ENCODE assay signal across 20 cellular contexts in genomic region chr14:36805116-36805515, GRCh38.
DNase-seq lines count a peak whose midpoint lies in the region; ATAC-seq and TF ChIP-seq lines count a peak whose summit lies in the region.
"Had no signal": no experiment of that assay in that cellular context is flagged by ENCODE, and none has a peak within 500 bp of the region (broad histone marks: within the 10 kb centered on the region; RNA-seq: fewer than 3 reads in every experiment).

No MANE protein-coding gene starts in this region.

- no peaks in the 10 kb centered on the region for H3F3A ChIP-seq in GM23338 (replicated peaks; ENCODE audit: low read depth)

- H3K27me3 Mint-ChIP-seq in GM23338 (ENCODE audit: insufficient read depth, low read depth, poor library complexity) = peaks cover 5% of the 10 kb centered on the region
- H3K27me3 Mint-ChIP-seq in WTC11 (ENCODE audit: low read depth) = no peaks in the 10 kb centered on the region
- H3K27me3 Mint-ChIP-seq: effector memory CD8-positive, alpha-beta T cell had no signal

- no TSS peak for BruUV-seq in mammary epithelial cell (replicated peaks; lab: Mats Ljungman, UMichigan)

- no peak overlapping the region for H3K4me3 Mint-ChIP-seq in GM23338
- H3K4me3 Mint-ChIP-seq in WTC11 = no peak overlapping the region
- H3K4me3 Mint-ChIP-seq: activated CD4-positive, alpha-beta memory T cell treated with anti-CD3 and anti-CD28 coated beads for 36 hours; effector memory CD8-positive, alpha-beta T cell; neural crest cell had no signal

- H3K4me3 ChIP-seq in GM23338 = no peak overlapping the region
- no peak overlapping the region for H3K4me3 ChIP-seq in heart left ventricle
- no peak overlapping the region for H3K4me3 ChIP-seq in mesodermal cell (ENCODE audit: extremely low read depth, insufficient read depth, low read length, poor library complexity, severe bottlenecking)
- H3K4me3 ChIP-seq in mammary epithelial cell (replicated peaks in 1 of 3; ENCODE audit: insufficient read depth in 1 of 3, low read depth in 2 of 3, low read length in 3 of 3) = no peak overlapping the region
- H3K4me3 ChIP-seq: suprapubic skin, vagina had no signal

- H3K36me3 ChIP-seq in GM23338 (ENCODE audit: insufficient read depth) (no peaks in the 10 kb centered on the region), heart left ventricle (no peaks in the 10 kb centered on the region), mesodermal cell (ENCODE audit: control insufficient read depth, insufficient read depth, low read length) (no peaks in the 10 kb centered on the region), mammary epithelial cell (ENCODE audit: insufficient read depth, low read length) (no peaks in the 10 kb centered on the region)
- H3K36me3 ChIP-seq: suprapubic skin, vagina, WERI-Rb-1 had no signal

- H3K27me3 ChIP-seq in GM23338 (ENCODE audit: insufficient read depth) (no peaks in the 10 kb centered on the region), heart left ventricle (peaks cover 0 to 25% (median 0%) of the 10 kb centered on the region in 9 donors), mammary epithelial cell (ENCODE audit: insufficient read depth, low read length) (no peaks in the 10 kb centered on the region)
- H3K27me3 ChIP-seq: suprapubic skin, vagina had no signal

- H3K4me1 Mint-ChIP-seq in GM23338 (peaks cover 14% of the 10 kb centered on the region; the same call in 2 of the 3 replicates), WTC11 (peaks cover 21% of the 10 kb centered on the region)

- H3K9ac ChIP-seq in mammary epithelial cell (ENCODE audit: insufficient read depth, low read length) = no peak overlapping the region

- H3K27ac Mint-ChIP-seq in GM23338 = no peak overlapping the region
- H3K27ac Mint-ChIP-seq in WTC11 = peak overlapping the region; percentile 36; the same call in 1 of the 2 replicates
- H3K27ac Mint-ChIP-seq: activated CD4-positive, alpha-beta memory T cell treated with anti-CD3 and anti-CD28 coated beads for 36 hours; effector memory CD8-positive, alpha-beta T cell had no signal

- H4K20me1 ChIP-seq in GM23338 (replicated peaks; ENCODE audit: insufficient read depth) (no peaks in the 10 kb centered on the region), mammary epithelial cell (ENCODE audit: insufficient read depth, low read length) (no peaks in the 10 kb centered on the region)

- H2AFZ ChIP-seq in GM23338 (no peak overlapping the region), mammary epithelial cell (ENCODE audit: low read depth, low read length) (no peak overlapping the region)

- H3K4me1 ChIP-seq in GM23338 (ENCODE audit: insufficient read depth) (0 out of 2 replicates have a peak, but pooled peaks cover 9% of the 10 kb centered on the region), heart left ventricle (peaks cover 0 to 12% (median 0%) of the 10 kb centered on the region in 12 donors), mesodermal cell (ENCODE audit: control insufficient read depth, insufficient read depth, low read length, poor library complexity, severe bottlenecking) (no peaks in the 10 kb centered on the region), mammary epithelial cell (ENCODE audit: insufficient read depth, low read length) (peaks cover 3% of the 10 kb centered on the region)
- H3K4me1 ChIP-seq: suprapubic skin, vagina had no signal

- peak; percentile 93 for ATAC-seq in GM23338
- ATAC-seq in WTC11 = peak; percentile 91
- ATAC-seq in heart left ventricle = peak; percentile 91 to 99 (median 98)
- ATAC-seq in GM19351 (IDR thresholded peaks at IDR 0.05; ENCODE audit: unreplicated experiment) = no peak
- ATAC-seq: effector memory CD8-positive, alpha-beta T cell had no signal

- intact Hi-C loops in heart left ventricle (cut with DNase I) = no loop called here
- intact Hi-C loops in mammary epithelial cell (cut with micrococcal nuclease) = no loop called here

- no peak overlapping the region for H3K27ac ChIP-seq in GM23338 (ENCODE audit: low read depth)
- peak overlapping the region in 2 of 12 donors; percentile 8 to 43 for H3K27ac ChIP-seq in heart left ventricle
- peak overlapping the region; percentile 33 for H3K27ac ChIP-seq in mesodermal cell (ENCODE audit: low read depth, low read length, severe bottlenecking)
- H3K27ac ChIP-seq in mammary epithelial cell (ENCODE audit: insufficient read depth, low read depth, low read length) = no peak overlapping the region
- H3K27ac ChIP-seq: C4-2B, suprapubic skin, vagina, WERI-Rb-1 had no signal

- H3K9me3 Mint-ChIP-seq in GM23338 (no peaks in the 10 kb centered on the region), WTC11 (no peaks in the 10 kb centered on the region)
- H3K9me3 Mint-ChIP-seq: neural crest cell had no signal

- in situ Hi-C loops in mammary epithelial cell (cut with MboI; ENCODE audit: low sequenced_read_pairs in 2 of 2) = no loop called here

- no peak for TF ChIP-seq CTCF in GM23338 (conservative IDR thresholded peaks at IDR 0.05; ENCODE audit: low read depth in 2 of 2)
- no peak for TF ChIP-seq CTCF in WTC11 (IDR thresholded peaks at IDR 0.05)
- no peak for TF ChIP-seq CTCF in heart left ventricle (IDR thresholded peaks at IDR 0.05)
- TF ChIP-seq CTCF in mammary epithelial cell (conservative IDR thresholded peaks at IDR 0.05 in 1 of 2, IDR thresholded peaks at IDR 0.05 in 1 of 2; ENCODE audit: extremely low read depth in 1 of 2, insufficient read depth in 1 of 2, low read depth in 1 of 2, low read length in 2 of 2) = no peak

- peak; percentile 29 for DNase-seq in GM23338 (ENCODE audit: low spot score)
- DNase-seq in WTC11 (ENCODE audit: low spot score) = no peak
- DNase-seq in heart left ventricle = peak in 4 of 5 donors; percentile 33 to 77 (median 60)
- DNase-seq in COLO829 (ENCODE audit: low spot score) = no peak
- DNase-seq in HuH-7 (ENCODE audit: low spot score) = no peak
- no peak for DNase-seq in mammary epithelial cell
- DNase-seq: activated CD4-positive, alpha-beta memory T cell treated with anti-CD3 and anti-CD28 coated beads for 36 hours; activated naive CD4-positive, alpha-beta T cell; anterior cingulate cortex; effector memory CD8-positive, alpha-beta T cell; kidney; NCI-H1048; NCI-H510A; WERI-Rb-1 had no signal

- 2 to 12% (median 8%) methylated on average over 6 of the region's 6 CpGs for WGBS in heart left ventricle, 4 donors
- WGBS in mesodermal cell (ENCODE audit: insufficient coverage in 2 of 2), 2 experiments = 34 to 39% methylated on average over 3 to 5 of the region's 6 CpGs
- WGBS in mammary epithelial cell (ENCODE audit: low coverage, missing lambda C conversion rate) = 63% methylated on average over 6 of the region's 6 CpGs

- dilution Hi-C loops in mammary epithelial cell (cut with HindIII; ENCODE audit: low sequenced_read_pairs) = no loop called here

- no peaks in the 10 kb centered on the region for H3K9me2 ChIP-seq in GM23338 (ENCODE audit: insufficient read depth)

- POLR2A ChIA-PET in WTC11 (lab: Charles Lee) = no interaction called here

- no peaks in the 10 kb centered on the region for H3K36me3 Mint-ChIP-seq in GM23338 (ENCODE audit: low read depth)
- H3K36me3 Mint-ChIP-seq in WTC11 = no peaks in the 10 kb centered on the region
- H3K36me3 Mint-ChIP-seq: activated CD4-positive, alpha-beta memory T cell treated with anti-CD3 and anti-CD28 coated beads for 36 hours had no signal

- no peaks in the 10 kb centered on the region for H3K9me3 ChIP-seq in heart left ventricle
- no peaks in the 10 kb centered on the region for H3K9me3 ChIP-seq in mesodermal cell (ENCODE audit: control insufficient read depth, low read length)
- H3K9me3 ChIP-seq in mammary epithelial cell (replicated peaks; ENCODE audit: insufficient read depth, low read length) = no peaks in the 10 kb centered on the region
- H3K9me3 ChIP-seq: suprapubic skin, vagina had no signal

- TF ChIP-seq POLR2A in heart left ventricle (IDR thresholded peaks at IDR 0.05) = no peak

- H3K79me2 ChIP-seq in GM23338 (replicated peaks; ENCODE audit: insufficient read depth) = no peaks in the 10 kb centered on the region
- H3K79me2 ChIP-seq in mammary epithelial cell (ENCODE audit: insufficient read depth, low read length) = no peaks in the 10 kb centered on the region

- H3K4me2 ChIP-seq in GM23338 = no peak overlapping the region
- no peak overlapping the region for H3K4me2 ChIP-seq in mammary epithelial cell (ENCODE audit: insufficient read depth, low read depth, low read length)

- CTCF ChIA-PET in WTC11 (lab: Charles Lee) (interaction anchor here (1.2 kb wide), 1 partner anchor 157 kb away, joined by 3 read pairs; no protein-coding TSS in a partner anchor), mammary epithelial cell (lab: Charles Lee; ENCODE audit: low non-redundant PET) (no interaction called here)

TF ChIP-seq in GM23338, 12 proteins besides CTCF, POLR2A, EP300 and RAD21 (continues in another document):
- TF ChIP-seq ZNF331 (CRISPR knock-in tag; IDR thresholded peaks at IDR 0.05; ENCODE audit: low read depth) = no peak
- TF ChIP-seq POLR2AphosphoS5 (IDR thresholded peaks at IDR 0.05; ENCODE audit: low read depth) = no peak
- TF ChIP-seq ETS1 (IDR thresholded peaks at IDR 0.05) = no peak

TF ChIP-seq in WTC11, 78 proteins besides CTCF, POLR2A, EP300 and RAD21 (continues in another document):
- no peak for TF ChIP-seq RORB (CRISPR knock-in tag; IDR thresholded peaks at IDR 0.05)
- TF ChIP-seq STAT6 (CRISPR knock-in tag; conservative IDR thresholded peaks at IDR 0.05; ENCODE audit: low read depth) = no peak
- TF ChIP-seq NFATC4 (CRISPR knock-in tag; IDR thresholded peaks at IDR 0.05) = no peak

Comparison
In these comparisons a context has a peak if more than half of its experiments do, and no peak if none do; other contexts are left out.
1. DNase-seq: peak in GM23338 (single experiment) and heart left ventricle (4 of 5); none in WTC11 (single experiment), COLO829 (single experiment), HuH-7 (single experiment) and mammary epithelial cell (single experiment).